15 cellular contexts compared by ENCODE assay signal in the genomic region with DNA sequence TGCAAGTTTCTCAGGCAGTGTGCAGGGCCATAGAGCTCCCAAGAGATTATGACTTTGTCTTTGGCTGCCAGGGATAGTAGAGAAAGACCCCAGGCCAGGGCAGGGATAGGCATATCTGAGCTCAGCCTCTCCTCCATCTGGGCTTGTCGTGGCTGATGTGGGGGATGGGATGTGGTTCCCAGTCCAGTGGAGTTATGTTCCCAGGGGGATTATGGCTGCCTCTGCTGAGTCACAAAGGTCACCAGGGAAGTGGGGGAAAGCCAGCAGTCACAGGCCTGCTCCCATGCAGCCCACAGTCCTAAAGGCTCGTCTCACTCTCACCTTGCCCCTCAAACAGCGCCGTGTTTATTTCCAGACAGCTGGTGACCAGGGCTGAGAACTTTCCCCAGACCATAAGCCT.
"Had no signal": no experiment of that assay in that cellular context is flagged by ENCODE, and none has a peak within 500 bp of the region (broad histone marks: within the 10 kb centered on the region; RNA-seq: fewer than 3 reads in every experiment).

No MANE protein-coding gene starts in this region.

- H3K9me3 Mint-ChIP-seq: stimulated activated naive CD8-positive, alpha-beta T cell treated with anti-CD3 and anti-CD28 coated beads, Interleukin-15, Interleukin-2, amounts not matched to agents 100 ng/mL and 50 ng/mL, for 24 hours had no signal

- H3K36me3 ChIP-seq: brain microvascular endothelial cell, prostate gland, sigmoid colon had no signal

- H3K27ac Mint-ChIP-seq: activated naive CD4-positive, alpha-beta T cell treated with anti-CD3 and anti-CD28 coated beads, Interleukin-2, amount 50 U/mL, for 72 hours; naive thymus-derived CD4-positive, alpha-beta T cell; stimulated activated naive CD8-positive, alpha-beta T cell treated with anti-CD3 and anti-CD28 coated beads, Interleukin-15, Interleukin-2, amounts not matched to agents 100 ng/mL and 50 ng/mL, for 24 hours; T-helper 17 cell had no signal

- H3K4me1 Mint-ChIP-seq: naive thymus-derived CD4-positive, alpha-beta T cell; T-helper 17 cell had no signal

- H3K9me3 ChIP-seq: prostate gland, sigmoid colon had no signal

- H3K4me3 ChIP-seq: prostate gland, sigmoid colon had no signal

- H3K36me3 Mint-ChIP-seq: activated naive CD4-positive, alpha-beta T cell treated with anti-CD3 and anti-CD28 coated beads, Interleukin-2, amount 50 U/mL, for 72 hours had no signal

- H3K4me1 ChIP-seq: prostate gland, sigmoid colon had no signal

- H3K27me3 Mint-ChIP-seq: naive thymus-derived CD4-positive, alpha-beta T cell; stimulated activated naive CD8-positive, alpha-beta T cell treated with anti-CD3 and anti-CD28 coated beads, Interleukin-15, Interleukin-2, amounts not matched to agents 100 ng/mL and 50 ng/mL, for 24 hours; T-helper 17 cell had no signal

- H3K27ac ChIP-seq: brain microvascular endothelial cell, prostate gland, sigmoid colon had no signal

- DNase-seq: activated effector memory CD4-positive, alpha-beta T cell treated with Interleukin-2 at 50 U/mL for 16 hours; activated T-cell treated with anti-CD3 and anti-CD28 coated beads, Interleukin-2, amount 50 U/mL, for 1 hour; amygdala; brain microvascular endothelial cell; erythroblast; hippocampal formation; naive thymus-derived CD4-positive, alpha-beta T cell; nucleus accumbens; sigmoid colon; stimulated activated CD4-positive, alpha-beta T cell treated with anti-CD3 and anti-CD28 coated beads, Interleukin-12 subunit alpha, Interleukin-12 subunit beta, amount 100 ng/mL, for 4 hours; stimulated activated CD8-positive, alpha-beta memory T cell treated with anti-CD3 and anti-CD28 coated beads, Interleukin-4, amount 100 ng/mL, for 48 hours; T-helper 17 cell had no signal

- H3K4me3 Mint-ChIP-seq: naive thymus-derived CD4-positive, alpha-beta T cell; stimulated activated naive CD8-positive, alpha-beta T cell treated with anti-CD3 and anti-CD28 coated beads, Interleukin-15, Interleukin-2, amounts not matched to agents 100 ng/mL and 50 ng/mL, for 24 hours; T-helper 17 cell had no signal

- H3K27me3 ChIP-seq: brain microvascular endothelial cell, sigmoid colon had no signal
